Comparison of ENCODE assay signal across 1 cellular context in the genomic region with DNA sequence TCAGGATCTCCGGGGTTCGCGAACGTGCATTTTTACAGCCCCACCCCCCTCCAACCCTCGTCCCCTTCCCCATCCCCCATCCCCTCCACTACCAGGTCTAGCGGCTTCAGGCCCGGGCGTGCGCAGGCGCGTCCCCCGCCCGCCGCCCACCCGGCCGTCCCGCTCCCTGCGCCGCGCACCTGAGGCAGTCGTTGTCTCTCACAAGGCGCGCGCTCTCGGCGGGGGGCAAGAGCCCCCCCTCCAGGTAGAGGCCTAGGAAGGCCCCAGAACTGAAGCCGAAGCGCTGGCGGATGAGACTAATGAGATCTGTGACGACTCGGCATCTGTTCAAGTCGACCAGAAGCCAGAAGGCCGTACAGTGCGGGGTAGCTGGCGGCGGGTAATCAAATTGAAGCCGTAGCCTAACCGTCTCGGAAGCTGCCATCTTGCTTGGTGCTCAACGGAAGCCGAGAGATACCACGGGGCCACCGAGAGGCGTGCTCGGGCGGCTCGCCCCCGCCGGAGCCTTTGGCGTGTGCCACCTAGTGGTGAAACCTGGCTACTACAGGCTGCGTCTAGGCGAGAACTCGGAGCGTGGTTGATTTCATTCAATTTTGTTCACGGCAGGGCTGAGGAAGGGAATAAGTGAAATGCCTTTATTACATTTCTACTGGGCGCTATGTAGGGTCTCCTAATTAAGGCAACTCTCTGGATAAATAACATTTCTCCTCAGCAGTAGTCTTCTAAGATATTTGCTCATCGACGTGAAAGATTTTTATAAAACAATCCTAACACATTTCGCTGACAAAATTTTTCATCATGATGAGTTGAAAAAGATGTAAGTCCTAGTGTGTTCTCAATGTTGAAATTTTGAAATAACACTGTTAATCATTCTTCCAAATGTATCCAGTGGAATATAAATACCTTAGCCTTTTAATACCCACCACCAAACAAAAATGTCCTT.
TF ChIP-seq lines count a peak whose summit lies in the region.

A gene with protein sequence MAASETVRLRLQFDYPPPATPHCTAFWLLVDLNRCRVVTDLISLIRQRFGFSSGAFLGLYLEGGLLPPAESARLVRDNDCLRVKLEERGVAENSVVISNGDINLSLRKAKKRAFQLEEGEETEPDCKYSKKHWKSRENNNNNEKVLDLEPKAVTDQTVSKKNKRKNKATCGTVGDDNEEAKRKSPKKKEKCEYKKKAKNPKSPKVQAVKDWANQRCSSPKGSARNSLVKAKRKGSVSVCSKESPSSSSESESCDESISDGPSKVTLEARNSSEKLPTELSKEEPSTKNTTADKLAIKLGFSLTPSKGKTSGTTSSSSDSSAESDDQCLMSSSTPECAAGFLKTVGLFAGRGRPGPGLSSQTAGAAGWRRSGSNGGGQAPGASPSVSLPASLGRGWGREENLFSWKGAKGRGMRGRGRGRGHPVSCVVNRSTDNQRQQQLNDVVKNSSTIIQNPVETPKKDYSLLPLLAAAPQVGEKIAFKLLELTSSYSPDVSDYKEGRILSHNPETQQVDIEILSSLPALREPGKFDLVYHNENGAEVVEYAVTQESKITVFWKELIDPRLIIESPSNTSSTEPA (minus strand): TSS at position 455 of the 943 bp plus-strand sequence. CDS start 31 bp downstream, at position 424.

TF ChIP-seq in SK-N-SH, 30 proteins besides CTCF, POLR2A, EP300 and RAD21 (continued from another document):
- TF ChIP-seq, protein P1, sequence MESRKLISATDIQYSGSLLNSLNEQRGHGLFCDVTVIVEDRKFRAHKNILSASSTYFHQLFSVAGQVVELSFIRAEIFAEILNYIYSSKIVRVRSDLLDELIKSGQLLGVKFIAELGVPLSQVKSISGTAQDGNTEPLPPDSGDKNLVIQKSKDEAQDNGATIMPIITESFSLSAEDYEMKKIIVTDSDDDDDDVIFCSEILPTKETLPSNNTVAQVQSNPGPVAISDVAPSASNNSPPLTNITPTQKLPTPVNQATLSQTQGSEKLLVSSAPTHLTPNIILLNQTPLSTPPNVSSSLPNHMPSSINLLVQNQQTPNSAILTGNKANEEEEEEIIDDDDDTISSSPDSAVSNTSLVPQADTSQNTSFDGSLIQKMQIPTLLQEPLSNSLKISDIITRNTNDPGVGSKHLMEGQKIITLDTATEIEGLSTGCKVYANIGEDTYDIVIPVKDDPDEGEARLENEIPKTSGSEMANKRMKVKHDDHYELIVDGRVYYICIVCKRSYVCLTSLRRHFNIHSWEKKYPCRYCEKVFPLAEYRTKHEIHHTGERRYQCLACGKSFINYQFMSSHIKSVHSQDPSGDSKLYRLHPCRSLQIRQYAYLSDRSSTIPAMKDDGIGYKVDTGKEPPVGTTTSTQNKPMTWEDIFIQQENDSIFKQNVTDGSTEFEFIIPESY (IDR thresholded peaks at IDR 0.05; ENCODE audit: borderline replicate concordance, low read depth): no peak
- peak; percentile 21; the same call in 1 of the 2 replicates for TF ChIP-seq TCF12 (IDR thresholded peaks at IDR 0.05)
- TF ChIP-seq YY1 (IDR thresholded peaks at IDR 0.05; ENCODE audit: low read depth): peak; percentile 95
- TF ChIP-seq, protein P2, sequence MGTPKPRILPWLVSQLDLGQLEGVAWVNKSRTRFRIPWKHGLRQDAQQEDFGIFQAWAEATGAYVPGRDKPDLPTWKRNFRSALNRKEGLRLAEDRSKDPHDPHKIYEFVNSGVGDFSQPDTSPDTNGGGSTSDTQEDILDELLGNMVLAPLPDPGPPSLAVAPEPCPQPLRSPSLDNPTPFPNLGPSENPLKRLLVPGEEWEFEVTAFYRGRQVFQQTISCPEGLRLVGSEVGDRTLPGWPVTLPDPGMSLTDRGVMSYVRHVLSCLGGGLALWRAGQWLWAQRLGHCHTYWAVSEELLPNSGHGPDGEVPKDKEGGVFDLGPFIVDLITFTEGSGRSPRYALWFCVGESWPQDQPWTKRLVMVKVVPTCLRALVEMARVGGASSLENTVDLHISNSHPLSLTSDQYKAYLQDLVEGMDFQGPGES (IDR thresholded peaks at IDR 0.05; ENCODE audit: low read depth, low read length): no peak
- TF ChIP-seq NRF1 (IDR thresholded peaks at IDR 0.05; ENCODE audit: low read depth, low read length): peak; percentile 72
- TF ChIP-seq RXRA (IDR thresholded peaks at IDR 0.05; ENCODE audit: borderline replicate concordance, low read depth): no peak
- peak; percentile 83 for TF ChIP-seq POLR2AphosphoS5 (IDR thresholded peaks at IDR 0.05; ENCODE audit: low read depth, low read length)
- TF ChIP-seq EZH2phosphoT487 (IDR thresholded peaks at IDR 0.05; ENCODE audit: borderline replicate concordance, low read depth): no peak
- no peak; the same call in 1 of the 2 replicates for TF ChIP-seq FOSL2 (IDR thresholded peaks at IDR 0.05; ENCODE audit: borderline replicate concordance, low read depth)
- TF ChIP-seq TAF1 (IDR thresholded peaks at IDR 0.05; ENCODE audit: borderline replicate concordance, low read depth, low read length): peak; percentile 88
- peak; percentile 68; the same call in 1 of the 2 replicates for TF ChIP-seq ELF1 (IDR thresholded peaks at IDR 0.05)
- TF ChIP-seq MEF2A (IDR thresholded peaks at IDR 0.05; ENCODE audit: borderline replicate concordance, low read depth): no peak
- peak; percentile 16; the same call in 1 of the 2 replicates for TF ChIP-seq NFIC (IDR thresholded peaks at IDR 0.05; ENCODE audit: borderline replicate concordance)
- TF ChIP-seq SMC3 (IDR thresholded peaks at IDR 0.05; ENCODE audit: low read depth, low read length): peak; percentile 84
- TF ChIP-seq, protein P3, sequence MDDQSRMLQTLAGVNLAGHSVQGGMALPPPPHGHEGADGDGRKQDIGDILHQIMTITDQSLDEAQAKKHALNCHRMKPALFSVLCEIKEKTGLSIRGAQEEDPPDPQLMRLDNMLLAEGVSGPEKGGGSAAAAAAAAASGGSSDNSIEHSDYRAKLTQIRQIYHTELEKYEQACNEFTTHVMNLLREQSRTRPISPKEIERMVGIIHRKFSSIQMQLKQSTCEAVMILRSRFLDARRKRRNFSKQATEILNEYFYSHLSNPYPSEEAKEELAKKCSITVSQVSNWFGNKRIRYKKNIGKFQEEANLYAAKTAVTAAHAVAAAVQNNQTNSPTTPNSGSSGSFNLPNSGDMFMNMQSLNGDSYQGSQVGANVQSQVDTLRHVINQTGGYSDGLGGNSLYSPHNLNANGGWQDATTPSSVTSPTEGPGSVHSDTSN (IDR thresholded peaks at IDR 0.05): peak; percentile 11; the same call in 1 of the 2 replicates
- TF ChIP-seq RCOR1 (IDR thresholded peaks at IDR 0.05; ENCODE audit: low read length): peak; percentile 69
- TF ChIP-seq, protein P4, sequence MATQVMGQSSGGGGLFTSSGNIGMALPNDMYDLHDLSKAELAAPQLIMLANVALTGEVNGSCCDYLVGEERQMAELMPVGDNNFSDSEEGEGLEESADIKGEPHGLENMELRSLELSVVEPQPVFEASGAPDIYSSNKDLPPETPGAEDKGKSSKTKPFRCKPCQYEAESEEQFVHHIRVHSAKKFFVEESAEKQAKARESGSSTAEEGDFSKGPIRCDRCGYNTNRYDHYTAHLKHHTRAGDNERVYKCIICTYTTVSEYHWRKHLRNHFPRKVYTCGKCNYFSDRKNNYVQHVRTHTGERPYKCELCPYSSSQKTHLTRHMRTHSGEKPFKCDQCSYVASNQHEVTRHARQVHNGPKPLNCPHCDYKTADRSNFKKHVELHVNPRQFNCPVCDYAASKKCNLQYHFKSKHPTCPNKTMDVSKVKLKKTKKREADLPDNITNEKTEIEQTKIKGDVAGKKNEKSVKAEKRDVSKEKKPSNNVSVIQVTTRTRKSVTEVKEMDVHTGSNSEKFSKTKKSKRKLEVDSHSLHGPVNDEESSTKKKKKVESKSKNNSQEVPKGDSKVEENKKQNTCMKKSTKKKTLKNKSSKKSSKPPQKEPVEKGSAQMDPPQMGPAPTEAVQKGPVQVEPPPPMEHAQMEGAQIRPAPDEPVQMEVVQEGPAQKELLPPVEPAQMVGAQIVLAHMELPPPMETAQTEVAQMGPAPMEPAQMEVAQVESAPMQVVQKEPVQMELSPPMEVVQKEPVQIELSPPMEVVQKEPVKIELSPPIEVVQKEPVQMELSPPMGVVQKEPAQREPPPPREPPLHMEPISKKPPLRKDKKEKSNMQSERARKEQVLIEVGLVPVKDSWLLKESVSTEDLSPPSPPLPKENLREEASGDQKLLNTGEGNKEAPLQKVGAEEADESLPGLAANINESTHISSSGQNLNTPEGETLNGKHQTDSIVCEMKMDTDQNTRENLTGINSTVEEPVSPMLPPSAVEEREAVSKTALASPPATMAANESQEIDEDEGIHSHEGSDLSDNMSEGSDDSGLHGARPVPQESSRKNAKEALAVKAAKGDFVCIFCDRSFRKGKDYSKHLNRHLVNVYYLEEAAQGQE (IDR thresholded peaks at IDR 0.05; ENCODE audit: low read depth, low read length): peak; percentile 67
- TF ChIP-seq, protein P5, sequence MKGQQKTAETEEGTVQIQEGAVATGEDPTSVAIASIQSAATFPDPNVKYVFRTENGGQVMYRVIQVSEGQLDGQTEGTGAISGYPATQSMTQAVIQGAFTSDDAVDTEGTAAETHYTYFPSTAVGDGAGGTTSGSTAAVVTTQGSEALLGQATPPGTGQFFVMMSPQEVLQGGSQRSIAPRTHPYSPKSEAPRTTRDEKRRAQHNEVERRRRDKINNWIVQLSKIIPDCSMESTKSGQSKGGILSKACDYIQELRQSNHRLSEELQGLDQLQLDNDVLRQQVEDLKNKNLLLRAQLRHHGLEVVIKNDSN (IDR thresholded peaks at IDR 0.05; ENCODE audit: borderline replicate concordance, low read depth): peak; percentile 73
- TF ChIP-seq, protein P6, sequence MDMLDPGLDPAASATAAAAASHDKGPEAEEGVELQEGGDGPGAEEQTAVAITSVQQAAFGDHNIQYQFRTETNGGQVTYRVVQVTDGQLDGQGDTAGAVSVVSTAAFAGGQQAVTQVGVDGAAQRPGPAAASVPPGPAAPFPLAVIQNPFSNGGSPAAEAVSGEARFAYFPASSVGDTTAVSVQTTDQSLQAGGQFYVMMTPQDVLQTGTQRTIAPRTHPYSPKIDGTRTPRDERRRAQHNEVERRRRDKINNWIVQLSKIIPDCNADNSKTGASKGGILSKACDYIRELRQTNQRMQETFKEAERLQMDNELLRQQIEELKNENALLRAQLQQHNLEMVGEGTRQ (IDR thresholded peaks at IDR 0.05; ENCODE audit: borderline replicate concordance, low read depth, low read length): no peak
